ENCODE assay signal across 8 cellular contexts in the genomic region with DNA sequence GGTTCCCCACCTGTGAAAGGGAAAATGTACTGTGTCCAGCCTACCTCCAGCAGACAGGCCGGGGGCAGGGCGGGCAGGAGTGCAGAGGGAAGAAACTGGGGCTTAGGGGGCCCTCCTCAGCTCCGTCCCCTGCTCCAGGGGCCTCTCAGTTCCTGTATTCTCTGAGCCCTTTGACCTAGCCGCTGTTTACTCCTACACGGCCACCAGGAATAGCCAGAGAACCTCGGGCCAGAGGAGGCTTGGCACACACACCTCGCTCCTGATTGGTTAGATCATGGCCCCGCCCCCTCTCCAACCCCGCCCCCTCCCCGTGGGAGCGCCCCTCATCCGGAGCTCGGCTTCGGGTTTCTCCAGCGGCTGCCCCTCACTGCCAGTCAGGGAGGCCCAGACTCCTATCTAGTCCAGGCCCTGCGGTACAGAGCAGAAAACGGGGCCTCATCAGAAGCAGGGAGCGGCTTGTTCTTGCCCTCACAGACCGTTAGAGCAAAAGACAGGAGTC. TPM values are rescaled to one million over a fixed set of nuclear protein-coding genes. Genes with fewer than 3 reads are reported as not detected.
A peak's percentile ranks its signal among the peaks of the same experiment; 100 is the strongest.
DNase-seq lines count a peak whose midpoint lies in the region; ATAC-seq and TF ChIP-seq lines count a peak whose summit lies in the region.

No MANE protein-coding gene starts in this region.

- H3K36me3 ChIP-seq in BLaER1: peaks cover 48% of the 10 kb centered on the region
- H3K36me3 ChIP-seq in neural progenitor cell: peaks cover 21% of the 10 kb centered on the region

- H4K20me1 ChIP-seq in BLaER1 (peaks cover 42% of the 10 kb centered on the region), neural progenitor cell (ENCODE audit: low read depth) (peaks cover 32% of the 10 kb centered on the region)

- intact Hi-C loops in activated B cell treated with CpG ODN at 0.5 μM for 24 hours (cut with micrococcal nuclease): no loop called here

- H3K4me3 Mint-ChIP-seq in activated B cell treated with CpG ODN at 0.5 μM for 24 hours (peak overlapping the region; percentile 35), neural progenitor cell (peak overlapping the region; percentile 91)

- POLR2A ChIA-PET in activated B cell treated with CpG ODN at 0.5 μM for 24 hours (lab: Charles Lee): interaction anchor here (0.5 to 12.3 kb wide), 13 partner anchors 8 to 1047 kb away, joined by 3 to 457 read pairs (median 5); partner anchors contain the start of genes ST6GALNAC4 and TOR2A

- H3F3A ChIP-seq in neural progenitor cell (ENCODE audit: low read depth): peaks cover 25% of the 10 kb centered on the region

- TF ChIP-seq CTCF in activated B cell treated with CpG ODN at 0.5 μM for 24 hours (IDR thresholded peaks at IDR 0.05) (no peak), foreskin keratinocyte (conservative IDR thresholded peaks at IDR 0.05) (no peak), neural progenitor cell (IDR thresholded peaks at IDR 0.05) (no peak)

- H3K27me3 Mint-ChIP-seq in activated B cell treated with CpG ODN at 0.5 μM for 24 hours (no peaks in the 10 kb centered on the region), neural progenitor cell (ENCODE audit: insufficient read depth, low read depth) (peaks cover 6% of the 10 kb centered on the region)

- ATAC-seq in activated B cell treated with CpG ODN at 0.5 μM for 24 hours (ENCODE audit: low read depth) (peak; percentile 22), foreskin keratinocyte (peak; percentile 8), GM21515 (IDR thresholded peaks at IDR 0.05; ENCODE audit: unreplicated experiment) (no peak)

- H3K9me3 ChIP-seq in BLaER1: peaks cover 16% of the 10 kb centered on the region
- no peaks in the 10 kb centered on the region for H3K9me3 ChIP-seq in neural progenitor cell (ENCODE audit: low read depth)

- H2AFZ ChIP-seq in neural progenitor cell (replicated peaks): no peak overlapping the region

- H3K27ac Mint-ChIP-seq in activated B cell treated with CpG ODN at 0.5 μM for 24 hours (no peak overlapping the region), neural progenitor cell (peak overlapping the region; percentile 87)

- H3K4me3 ChIP-seq in BLaER1 (peak overlapping the region; percentile 84), neural progenitor cell (peak overlapping the region; percentile 40)

- H3K4me1 Mint-ChIP-seq in activated B cell treated with CpG ODN at 0.5 μM for 24 hours (peaks cover 38% of the 10 kb centered on the region), neural progenitor cell (peaks cover 38% of the 10 kb centered on the region)

- H3K79me2 ChIP-seq in neural progenitor cell (ENCODE audit: low read depth): peaks cover 18% of the 10 kb centered on the region

- H3K27ac ChIP-seq in BLaER1 (peak overlapping the region; percentile 51), foreskin keratinocyte (no peak overlapping the region), neural progenitor cell (peak overlapping the region; percentile 72)

- DNase-seq in HT-29 (ENCODE audit: low spot score) (peak; percentile 48), activated B cell treated with CpG ODN at 0.5 μM for 24 hours (no peak), foreskin keratinocyte (no peak), neural progenitor cell (ENCODE audit: low spot score) (peak; percentile 95), NCI-H1930 (lab: John Stamatoyannopoulos, UW) (no peak), putamen (ENCODE audit: low spot score) (no peak)

- H3K4me2 ChIP-seq in BLaER1: peak overlapping the region; percentile 89
- H3K4me2 ChIP-seq in neural progenitor cell: peak overlapping the region; percentile 90

- peaks cover 5% of the 10 kb centered on the region for H3K9me3 Mint-ChIP-seq in activated B cell treated with CpG ODN at 0.5 μM for 24 hours
- peaks cover 20% of the 10 kb centered on the region for H3K9me3 Mint-ChIP-seq in neural progenitor cell

- H3K36me3 Mint-ChIP-seq in activated B cell treated with CpG ODN at 0.5 μM for 24 hours (ENCODE audit: low read depth) (peaks cover 44% of the 10 kb centered on the region), neural progenitor cell (peaks cover 37% of the 10 kb centered on the region)

- H3K4me1 ChIP-seq in BLaER1 (peaks cover 52% of the 10 kb centered on the region), foreskin keratinocyte (no peaks in the 10 kb centered on the region), neural progenitor cell (peaks cover 23% of the 10 kb centered on the region)

- CTCF ChIA-PET in activated B cell treated with CpG ODN at 0.5 μM for 24 hours (lab: Charles Lee): no interaction called here

- H3K27me3 ChIP-seq in BLaER1 (no peaks in the 10 kb centered on the region), foreskin keratinocyte (no peaks in the 10 kb centered on the region), neural progenitor cell (no peaks in the 10 kb centered on the region)

- peak overlapping the region; percentile 58 for H3K9ac ChIP-seq in BLaER1
- H3K9ac ChIP-seq in neural progenitor cell: no peak overlapping the region

RNA-seq across cellular contexts. Expression of gene ST6GALNAC6, which starts 2.2 kb away (rescaled TPM):
- total RNA-seq in HT-29 (2014; rRNA removed; shearing (Covaris generic)): 14.5 and 16.6 TPM in 2 replicates
- total RNA-seq in activated B cell treated with CpG ODN at 0.5 μM for 24 hours (39.9 and 47.5 TPM in 2 replicates), foreskin keratinocyte (23.2 and 27.1 TPM in 2 replicates), neural progenitor cell (ENCODE audit: low replicate concordance) (14.3 and 42.7 TPM in 2 replicates)
- 24.3 and 27.7 TPM in 2 replicates for polyA plus RNA-seq in foreskin keratinocyte

RNA-seq across cellular contexts. Expression of gene ST6GALNAC4, which starts 19.6 kb away (rescaled TPM):
- total RNA-seq in HT-29 (2014; rRNA removed; shearing (Covaris generic)): 60.1 and 84.2 TPM in 2 replicates
- total RNA-seq in activated B cell treated with CpG ODN at 0.5 μM for 24 hours (71.3 and 85.4 TPM in 2 replicates), foreskin keratinocyte (16.6 and 18.5 TPM in 2 replicates), neural progenitor cell (ENCODE audit: low replicate concordance) (5.5 and 11.1 TPM in 2 replicates)
- polyA plus RNA-seq in foreskin keratinocyte: 19.9 and 21.3 TPM in 2 replicates

RNA-seq across cellular contexts. Expression of gene AK1, which starts 19.8 kb away (rescaled TPM):
- 85.0 and 101 TPM in 2 replicates for total RNA-seq in HT-29 (2014; rRNA removed; shearing (Covaris generic))
- total RNA-seq in activated B cell treated with CpG ODN at 0.5 μM for 24 hours: 6.9 and 8.1 TPM in 2 replicates
- total RNA-seq in foreskin keratinocyte: 60.7 and 62.6 TPM in 2 replicates
- polyA plus RNA-seq in foreskin keratinocyte: 99.6 and 106 TPM in 2 replicates
- 20.5 and 25.6 TPM in 2 replicates for total RNA-seq in neural progenitor cell (ENCODE audit: low replicate concordance)

RNA-seq across cellular contexts. Expression of gene PIP5KL1, which starts 33.3 kb away (rescaled TPM):
- total RNA-seq in HT-29 (2014; rRNA removed; shearing (Covaris generic)): 1.2 and 3.8 TPM in 2 replicates
- total RNA-seq in activated B cell treated with CpG ODN at 0.5 μM for 24 hours (1.7 and 1.8 TPM in 2 replicates), foreskin keratinocyte (4.7 and 6.3 TPM in 2 replicates), neural progenitor cell (ENCODE audit: low replicate concordance) (1.4 and 8.8 TPM in 2 replicates)
- polyA plus RNA-seq in foreskin keratinocyte: 4.8 and 7.9 TPM in 2 replicates

RNA-seq across cellular contexts. Expression of gene DPM2, which starts 40.4 kb away (rescaled TPM):
- total RNA-seq in HT-29 (2014; rRNA removed; shearing (Covaris generic)): 44.3 and 47.0 TPM in 2 replicates
- total RNA-seq in activated B cell treated with CpG ODN at 0.5 μM for 24 hours: 41.4 and 50.6 TPM in 2 replicates
- total RNA-seq in foreskin keratinocyte: 32.5 and 33.4 TPM in 2 replicates
- polyA plus RNA-seq in foreskin keratinocyte: 61.0 and 65.8 TPM in 2 replicates
- total RNA-seq in neural progenitor cell (ENCODE audit: low replicate concordance): 9.1 and 20.5 TPM in 2 replicates

Comparison
In these comparisons a context has a peak if more than half of its experiments do, and no peak if none do; other contexts are left out.
1. DNase-seq: peak in HT-29 (single experiment) and neural progenitor cell (single experiment); none in activated B cell treated with CpG ODN at 0.5 μM for 24 hours (single experiment), foreskin keratinocyte (0 of 2), NCI-H1930 (0 of 2) and putamen (single experiment).